Comparison of ENCODE assay signal across 16 cellular contexts in genomic region chr14:76500480-76500879, GRCh38.
"Had no signal": no experiment of that assay in that cellular context is flagged by ENCODE, and none has a peak within 500 bp of the region (broad histone marks: within the 10 kb centered on the region; RNA-seq: fewer than 3 reads in every experiment).

No MANE protein-coding gene starts in this region.

- H3K4me1 ChIP-seq: ascending aorta, left lung, parathyroid adenoma, tibial nerve, uterus had no signal

- H2AFZ ChIP-seq: parathyroid adenoma had no signal

- H3K36me3 ChIP-seq: ascending aorta, left lung, neutrophil, tibial nerve, uterus, WERI-Rb-1 had no signal

- H3K4me1 Mint-ChIP-seq: activated naive CD4-positive, alpha-beta T cell treated with anti-CD3 and anti-CD28 coated beads, Interleukin-2, amount 10 ng/mL, durations not matched to agents 7 days and 5 days; naive thymus-derived CD4-positive, alpha-beta T cell had no signal

- H3K36me3 Mint-ChIP-seq: activated CD4-positive, alpha-beta memory T cell treated with anti-CD3 and anti-CD28 coated beads for 36 hours; activated naive CD4-positive, alpha-beta T cell treated with anti-CD3 and anti-CD28 coated beads, Interleukin-2, amount 10 ng/mL, durations not matched to agents 7 days and 5 days; naive thymus-derived CD4-positive, alpha-beta T cell had no signal

- FAIRE-seq: islet of Langerhans had no signal

- H3K27ac Mint-ChIP-seq: activated CD4-positive, alpha-beta memory T cell treated with anti-CD3 and anti-CD28 coated beads for 36 hours; activated naive CD4-positive, alpha-beta T cell treated with anti-CD3 and anti-CD28 coated beads, Interleukin-2, amount 10 ng/mL, durations not matched to agents 7 days and 5 days; activated T-cell treated with anti-CD3 and anti-CD28 coated beads, Interleukin-2, amount 50 U/mL, for 24 hours; naive thymus-derived CD4-positive, alpha-beta T cell had no signal

- DNase-seq: activated CD4-positive, alpha-beta memory T cell treated with anti-CD3 and anti-CD28 coated beads for 36 hours; activated naive CD4-positive, alpha-beta T cell treated with anti-CD3 and anti-CD28 coated beads, Interleukin-2, amount 10 ng/mL, durations not matched to agents 7 days and 5 days; activated T-cell treated with anti-CD3 and anti-CD28 coated beads, Interleukin-2, amount 50 U/mL, for 24 hours; left lung; mucosa of descending colon; naive thymus-derived CD4-positive, alpha-beta T cell; stimulated activated CD4-positive, alpha-beta T cell treated with anti-CD3 and anti-CD28 coated beads, Interleukin-15, amount 100 ng/mL, for 24 hours; stimulated activated CD4-positive, alpha-beta T cell treated with anti-CD3 and anti-CD28 coated beads, Interleukin-4, amount 100 ng/mL, for 1 hour; stimulated activated naive CD4-positive, alpha-beta T cell; uterus; WERI-Rb-1 had no signal

- H3K27me3 ChIP-seq: ascending aorta, neutrophil, tibial nerve, uterus had no signal

- H3K9me3 Mint-ChIP-seq: activated CD4-positive, alpha-beta memory T cell treated with anti-CD3 and anti-CD28 coated beads for 36 hours; activated naive CD4-positive, alpha-beta T cell treated with anti-CD3 and anti-CD28 coated beads, Interleukin-2, amount 10 ng/mL, durations not matched to agents 7 days and 5 days; activated T-cell treated with anti-CD3 and anti-CD28 coated beads, Interleukin-2, amount 50 U/mL, for 24 hours had no signal

- H3K4me3 Mint-ChIP-seq: activated CD4-positive, alpha-beta memory T cell treated with anti-CD3 and anti-CD28 coated beads for 36 hours; activated naive CD4-positive, alpha-beta T cell treated with anti-CD3 and anti-CD28 coated beads, Interleukin-2, amount 10 ng/mL, durations not matched to agents 7 days and 5 days; activated T-cell treated with anti-CD3 and anti-CD28 coated beads, Interleukin-2, amount 50 U/mL, for 24 hours; naive thymus-derived CD4-positive, alpha-beta T cell had no signal

- H3K9ac ChIP-seq: parathyroid adenoma had no signal

- H3K27ac ChIP-seq: ascending aorta, left lung, neutrophil, parathyroid adenoma, tibial nerve, uterus, WERI-Rb-1 had no signal

- H3K9me3 ChIP-seq: ascending aorta, left lung, mucosa of descending colon, neutrophil, tibial nerve, uterus had no signal

- H3K4me3 ChIP-seq: ascending aorta, left lung, mucosa of descending colon, tibial nerve, uterus had no signal
